Comparison of ENCODE assay signal across 19 cellular contexts in the genomic region with DNA sequence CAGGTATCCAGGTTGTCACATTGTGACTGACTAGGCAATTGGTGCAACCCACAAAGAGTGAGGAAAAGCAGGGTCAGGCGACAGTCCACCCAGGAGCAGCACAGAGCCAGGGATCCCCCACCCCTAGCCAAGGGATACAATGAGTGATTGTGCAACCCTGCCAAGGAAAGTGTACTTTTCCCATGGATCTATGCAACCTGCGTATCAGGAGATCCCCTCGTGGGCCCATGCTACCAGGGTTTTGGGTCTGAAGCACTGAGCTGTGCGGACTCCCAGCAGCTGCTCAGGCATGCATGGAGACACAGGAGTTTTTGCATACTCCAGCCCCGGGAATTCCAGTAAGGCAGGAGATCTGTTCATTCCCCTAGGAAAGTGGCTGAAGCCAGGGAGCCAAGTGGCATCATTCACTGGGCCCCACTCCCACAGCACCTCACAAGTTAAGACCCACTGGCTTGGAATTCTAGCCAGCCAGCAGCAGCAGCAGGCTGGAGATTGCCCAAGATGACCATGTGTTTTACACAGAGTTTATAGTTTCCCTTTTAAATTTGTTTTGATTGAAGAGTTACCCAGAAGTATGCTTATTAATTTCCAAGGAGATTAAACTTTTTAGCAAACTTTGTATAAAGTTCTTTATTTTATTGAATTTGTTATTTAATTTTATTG.
DNase-seq lines count a peak whose midpoint lies in the region; ATAC-seq and TF ChIP-seq lines count a peak whose summit lies in the region.
"Had no signal": no experiment of that assay in that cellular context is flagged by ENCODE, and none has a peak within 500 bp of the region (broad histone marks: within the 10 kb centered on the region; RNA-seq: fewer than 3 reads in every experiment).

No MANE protein-coding gene starts in this region.

- no peaks in the 10 kb centered on the region for H3K9me3 ChIP-seq in right atrium auricular region
- H3K9me3 ChIP-seq in thoracic aorta: no peaks in the 10 kb centered on the region
- H3K9me3 ChIP-seq: body of pancreas, heart right ventricle had no signal

- no peaks in the 10 kb centered on the region for H3K27me3 Mint-ChIP-seq in activated CD4-positive, alpha-beta T cell treated with anti-CD3 and anti-CD28 coated beads for 36 hours
- H3K27me3 Mint-ChIP-seq: activated CD4-positive, alpha-beta memory T cell treated with anti-CD3 and anti-CD28 coated beads for 36 hours; dendritic cell treated with granulocyte-macrophage colony-stimulating factor and Interleukin-4, amounts not matched to agents 40 ng/mL and 50 ng/mL, for 4 days had no signal

- peak; percentile 36 for DNase-seq in Right ventricle myocardium superior
- DNase-seq in right atrium auricular region (ENCODE audit: low spot score): no peak
- DNase-seq in ecto neural progenitor cell (ENCODE audit: low spot score): peak; percentile 50
- peak; percentile 61 for DNase-seq in islet precursor cell
- DNase-seq in thoracic aorta (ENCODE audit: low spot score): no peak
- DNase-seq in stimulated activated CD4-positive, alpha-beta T cell treated with anti-CD3 and anti-CD28 coated beads, Interleukin-4, amount 100 ng/mL, for 1 hour: no peak
- DNase-seq in activated CD4-positive, alpha-beta T cell treated with anti-CD3 and anti-CD28 coated beads for 36 hours: no peak
- DNase-seq: activated CD4-positive, alpha-beta memory T cell treated with anti-CD3 and anti-CD28 coated beads for 36 hours; activated T-cell treated with anti-CD3 and anti-CD28 coated beads, Interleukin-2, amount 50 U/mL, for 1 hour; body of pancreas; DMS153; heart right ventricle; NCI-H2029; stimulated activated naive CD4-positive, alpha-beta T cell treated with Interleukin-2 at 50 U/mL for 16 hours; trophoblast cell had no signal

- CTCF ChIA-PET in activated CD4-positive, alpha-beta T cell treated with anti-CD3 and anti-CD28 coated beads for 36 hours (lab: Charles Lee): interaction anchor here (0.9 kb wide), 1 partner anchor 11 kb away, joined by 3 read pairs; no protein-coding TSS in a partner anchor

- H3K27me3 ChIP-seq in right atrium auricular region: no peaks in the 10 kb centered on the region
- H3K27me3 ChIP-seq in thoracic aorta (replicated peaks; ENCODE audit: insufficient read depth): no peaks in the 10 kb centered on the region
- H3K27me3 ChIP-seq: body of pancreas, heart right ventricle had no signal

- POLR2A ChIA-PET in activated CD4-positive, alpha-beta T cell treated with anti-CD3 and anti-CD28 coated beads for 36 hours (lab: Charles Lee): no interaction called here

- ATAC-seq in Right ventricle myocardium superior (ENCODE audit: poor library complexity) (peak; percentile 63), thoracic aorta (ENCODE audit: insufficient number of reproducible peaks, low FRiP score, low read depth) (no peak), HG03135 (IDR thresholded peaks at IDR 0.05; ENCODE audit: unreplicated experiment) (no peak)
- no peak for ATAC-seq in activated CD4-positive, alpha-beta T cell treated with anti-CD3 and anti-CD28 coated beads for 36 hours
- ATAC-seq: activated naive CD4-positive, alpha-beta T cell treated with anti-CD3 and anti-CD28 coated beads, Interleukin-2, amount 50 U/mL, for 72 hours; body of pancreas had no signal

- H3K4me3 Mint-ChIP-seq in activated CD4-positive, alpha-beta T cell treated with anti-CD3 and anti-CD28 coated beads for 36 hours: no peak overlapping the region
- H3K4me3 Mint-ChIP-seq: activated CD4-positive, alpha-beta memory T cell treated with anti-CD3 and anti-CD28 coated beads for 36 hours; CD14-positive monocyte; dendritic cell treated with granulocyte-macrophage colony-stimulating factor and Interleukin-4, amounts not matched to agents 40 ng/mL and 50 ng/mL, for 4 days had no signal

- intact Hi-C loops in Right ventricle myocardium superior (cut with DNase I): no loop called here
- intact Hi-C loops in activated CD4-positive, alpha-beta T cell treated with anti-CD3 and anti-CD28 coated beads for 36 hours (cut with DNase I, micrococcal nuclease): no loop called here

- no peak overlapping the region for H3K27ac Mint-ChIP-seq in activated CD4-positive, alpha-beta T cell treated with anti-CD3 and anti-CD28 coated beads for 36 hours
- H3K27ac Mint-ChIP-seq: activated CD4-positive, alpha-beta memory T cell treated with anti-CD3 and anti-CD28 coated beads for 36 hours; activated naive CD4-positive, alpha-beta T cell treated with anti-CD3 and anti-CD28 coated beads, Interleukin-2, amount 50 U/mL, for 72 hours; CD14-positive monocyte; dendritic cell treated with granulocyte-macrophage colony-stimulating factor and Interleukin-4, amounts not matched to agents 40 ng/mL and 50 ng/mL, for 4 days had no signal

- H3K36me3 Mint-ChIP-seq in activated CD4-positive, alpha-beta T cell treated with anti-CD3 and anti-CD28 coated beads for 36 hours (ENCODE audit: low read depth): peaks cover 7% of the 10 kb centered on the region
- H3K36me3 Mint-ChIP-seq: activated CD4-positive, alpha-beta memory T cell treated with anti-CD3 and anti-CD28 coated beads for 36 hours; CD14-positive monocyte had no signal

- H3K27ac ChIP-seq in right atrium auricular region (no peak overlapping the region), thoracic aorta (no peak overlapping the region)
- H3K27ac ChIP-seq: body of pancreas, heart right ventricle had no signal

- H3K4me3 ChIP-seq in right atrium auricular region: no peak overlapping the region
- peak overlapping the region; percentile 20 for H3K4me3 ChIP-seq in thoracic aorta
- H3K4me3 ChIP-seq: body of pancreas, heart right ventricle had no signal

- H3K9me3 Mint-ChIP-seq in activated CD4-positive, alpha-beta T cell treated with anti-CD3 and anti-CD28 coated beads for 36 hours (ENCODE audit: low read depth): no peaks in the 10 kb centered on the region
- H3K9me3 Mint-ChIP-seq: activated CD4-positive, alpha-beta memory T cell treated with anti-CD3 and anti-CD28 coated beads for 36 hours; activated naive CD4-positive, alpha-beta T cell treated with anti-CD3 and anti-CD28 coated beads, Interleukin-2, amount 50 U/mL, for 72 hours had no signal

- no peaks in the 10 kb centered on the region for H3K4me1 Mint-ChIP-seq in activated CD4-positive, alpha-beta T cell treated with anti-CD3 and anti-CD28 coated beads for 36 hours
- H3K4me1 Mint-ChIP-seq: CD14-positive monocyte had no signal

- TF ChIP-seq CTCF in right atrium auricular region (IDR thresholded peaks at IDR 0.05) (no peak), thoracic aorta (IDR thresholded peaks at IDR 0.05) (no peak)

- H3K4me1 ChIP-seq in right atrium auricular region: no peaks in the 10 kb centered on the region
- peaks cover 3 to 16% of the 10 kb centered on the region in 2 donors for H3K4me1 ChIP-seq in thoracic aorta (ENCODE audit: control insufficient read depth in 1 of 2, low read depth in 2 of 2)
- H3K4me1 ChIP-seq: body of pancreas had no signal

- H3K36me3 ChIP-seq in right atrium auricular region (no peaks in the 10 kb centered on the region), thoracic aorta (no peaks in the 10 kb centered on the region)

Comparison
In these comparisons a context has a peak if more than half of its experiments do, and no peak if none do; other contexts are left out.
1. DNase-seq: peak in Right ventricle myocardium superior (single experiment), ecto neural progenitor cell (single experiment) and islet precursor cell (single experiment); none in right atrium auricular region (single experiment), thoracic aorta (single experiment), stimulated activated CD4-positive, alpha-beta T cell treated with anti-CD3 and anti-CD28 coated beads, Interleukin-4, amount 100 ng/mL, for 1 hour (single experiment) and activated CD4-positive, alpha-beta T cell treated with anti-CD3 and anti-CD28 coated beads for 36 hours (single experiment).